ENCODE assay signal across 22 cellular contexts in genomic region chr1:15286452-15286851, GRCh38. TPM values are rescaled to one million over a fixed set of nuclear protein-coding genes. Genes with fewer than 3 reads are reported as not detected.
"Had no signal": no experiment of that assay in that cellular context is flagged by ENCODE, and none has a peak within 500 bp of the region (broad histone marks: within the 10 kb centered on the region; RNA-seq: fewer than 3 reads in every experiment).

No MANE protein-coding gene starts in this region.

- FAIRE-seq: HTR-8/SVneo, RCC 7860 had no signal

- H3K4me3 ChIP-seq: SJSA1, SK-N-MC had no signal

- DNase-seq: Kasumi-1, MM.1S, NCI-H1092 treated with DMSO at 0.1 percent for 48 hours, NCI-H1436, NCI-H187, NCI-H2081 treated with DMSO at 0.1 percent for 48 hours, NCI-H2171, NCI-H226, NCI-H446, NCI-H510A, NCI-H524 treated with DMSO at 0.1 percent for 48 hours, NCI-H69, NCI-H774, Right ventricle myocardium superior, RPMI8226, SIG-M5 had no signal

- H3K27me3 ChIP-seq: SJSA1 had no signal

- H3K36me3 ChIP-seq: SJSA1 had no signal

- H3K27ac ChIP-seq: HL-60, KMS-11, SK-N-MC had no signal

- H3K4me2 ChIP-seq: KMS-11 had no signal

- H3K9ac ChIP-seq: KMS-11 had no signal

RNA-seq across cellular contexts. Expression of gene FHAD1, which starts 39.4 kb away (rescaled TPM):
- total RNA-seq: Right ventricle myocardium superior had no signal
